In genomic region chr1:110728388-110728787, GRCh38 we compare ENCODE assay signal across 18 cellular contexts. TPM values are rescaled to one million over a fixed set of nuclear protein-coding genes. Genes with fewer than 3 reads are reported as not detected.
"Had no signal": no experiment of that assay in that cellular context is flagged by ENCODE, and none has a peak within 500 bp of the region (broad histone marks: within the 10 kb centered on the region; RNA-seq: fewer than 3 reads in every experiment).

No MANE protein-coding gene starts in this region.

- H3K4me3 ChIP-seq: heart left ventricle, psoas muscle, right lobe of liver, testis, tibial nerve had no signal

- ATAC-seq: esophagus mucosa; heart left ventricle; naive thymus-derived CD8-positive, alpha-beta T cell; psoas muscle; right lobe of liver; stimulated activated naive B cell treated with anti-CD40 and anti-IgM and Interleukin-4, amounts not matched to agents 10 μg/mL and 1 μg/mL and 100 μg/mL, for 72 hours; stimulated activated naive CD8-positive, alpha-beta T cell treated with anti-CD3 and anti-CD28 coated beads, Interleukin-15, amount 100 ng/mL, for 72 hours had no signal

- H3K27ac Mint-ChIP-seq: stimulated activated naive CD8-positive, alpha-beta T cell treated with anti-CD3 and anti-CD28 coated beads, Interleukin-15, amount 100 ng/mL, for 72 hours had no signal

- H3K27ac ChIP-seq: heart left ventricle, neutrophil, psoas muscle, right lobe of liver, testis, tibial nerve had no signal

- H3K9me3 ChIP-seq: heart left ventricle, neutrophil, psoas muscle, right lobe of liver, testis, tibial nerve had no signal

- H3K27me3 ChIP-seq: right lobe of liver, testis, tibial nerve had no signal

- H3K36me3 ChIP-seq: heart left ventricle, neutrophil, right lobe of liver, tibial nerve had no signal

- H3K4me1 ChIP-seq: psoas muscle, right lobe of liver, testis had no signal

- H3K9me3 Mint-ChIP-seq: stimulated activated naive B cell treated with anti-CD40 and anti-IgM and Interleukin-4, amounts not matched to agents 10 μg/mL and 1 μg/mL and 100 μg/mL, for 72 hours; stimulated activated naive CD8-positive, alpha-beta T cell treated with anti-CD3 and anti-CD28 coated beads, Interleukin-15, amount 100 ng/mL, for 72 hours had no signal

- H3K27me3 Mint-ChIP-seq: naive thymus-derived CD8-positive, alpha-beta T cell; stimulated activated naive CD8-positive, alpha-beta T cell treated with anti-CD3 and anti-CD28 coated beads, Interleukin-15, amount 100 ng/mL, for 72 hours had no signal

- DNase-seq: effector memory CD4-positive, alpha-beta T cell; heart left ventricle; hippocampal formation; mammary epithelial cell; naive thymus-derived CD8-positive, alpha-beta T cell; psoas muscle; retina; right lobe of liver; stimulated activated CD4-positive, alpha-beta T cell treated with anti-CD3 and anti-CD28 coated beads, Interleukin-1b, Interleukin-23, amount 100 ng/mL, for 48 hours; stimulated activated CD4-positive, alpha-beta T cell treated with anti-CD3 and anti-CD28 coated beads, Interleukin-4, amount 100 ng/mL, for 4 hours; stimulated activated naive B cell treated with anti-CD40 and anti-IgM and Interleukin-4, amounts not matched to agents 10 μg/mL and 1 μg/mL and 100 μg/mL, for 72 hours; stimulated activated naive CD8-positive, alpha-beta T cell treated with anti-CD3 and anti-CD28 coated beads, Interleukin-15, amount 100 ng/mL, for 72 hours; testis had no signal

- H3K36me3 Mint-ChIP-seq: naive thymus-derived CD8-positive, alpha-beta T cell; stimulated activated naive B cell treated with anti-CD40 and anti-IgM and Interleukin-4, amounts not matched to agents 10 μg/mL and 1 μg/mL and 100 μg/mL, for 72 hours had no signal

RNA-seq across cellular contexts. Expression of gene KCNA3, which starts 53.6 kb away (rescaled TPM):
- total RNA-seq: glomerular endothelial cell, mammary epithelial cell, osteoblast had no signal
